In the genomic region with DNA sequence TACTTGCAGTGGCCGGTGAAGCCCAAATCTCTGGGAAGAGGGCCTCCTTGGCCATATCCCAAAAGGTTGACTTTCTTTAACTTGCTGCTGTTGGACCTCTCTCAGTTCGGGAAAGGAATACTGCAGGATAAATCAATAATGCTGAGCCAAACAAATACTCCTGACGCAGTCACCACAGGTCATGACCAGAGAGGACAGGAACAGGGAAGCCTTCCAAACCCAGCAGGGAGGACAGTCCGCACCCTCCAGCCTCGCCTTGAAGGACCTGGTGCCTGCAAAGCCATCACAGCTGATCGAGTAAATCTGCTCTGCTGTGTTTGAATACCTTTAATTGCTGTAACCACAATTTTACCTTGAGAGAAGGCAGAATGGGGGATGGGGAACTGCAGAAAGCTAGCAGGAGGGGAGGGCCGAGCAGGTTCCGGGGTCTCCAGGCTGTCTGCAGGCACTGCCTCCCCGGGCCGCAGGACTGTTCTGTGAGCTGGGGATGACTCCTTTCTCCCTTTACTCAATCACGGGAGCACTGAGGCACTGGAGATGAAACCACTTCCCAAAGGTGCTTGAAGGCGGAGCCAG, we compare ENCODE assay signal across 2 cellular contexts.
TF ChIP-seq lines count a peak whose summit lies in the region.

No MANE protein-coding gene starts in this region.

TF ChIP-seq in liver, 16 proteins besides CTCF, POLR2A, EP300 and RAD21 (continued from another document):
- TF ChIP-seq NR2F2 (IDR thresholded peaks at IDR 0.05) (peak; percentile 59), TAF1 (conservative IDR thresholded peaks at IDR 0.05) (peak; percentile 41), SP1 (IDR thresholded peaks at IDR 0.05) (peak; percentile 99), FOXA1 (IDR thresholded peaks at IDR 0.05) (peak; percentile 59), FOXA2 (IDR thresholded peaks at IDR 0.05) (no peak), GABPA (IDR thresholded peaks at IDR 0.05 in 1 of 2, conservative IDR thresholded peaks at IDR 0.05 in 1 of 2) (no peak), EGR1 (IDR thresholded peaks at IDR 0.05; ENCODE audit: low read depth in 2 of 2) (peak in 1 of 2 donors; percentile 43), RXRA (IDR thresholded peaks at IDR 0.05) (peak; percentile 98 to 99)
- TF ChIP-seq, protein P1, sequence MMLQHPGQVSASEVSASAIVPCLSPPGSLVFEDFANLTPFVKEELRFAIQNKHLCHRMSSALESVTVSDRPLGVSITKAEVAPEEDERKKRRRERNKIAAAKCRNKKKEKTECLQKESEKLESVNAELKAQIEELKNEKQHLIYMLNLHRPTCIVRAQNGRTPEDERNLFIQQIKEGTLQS (IDR thresholded peaks at IDR 0.05), result peak; percentile 68
- TF ChIP-seq, protein P2, sequence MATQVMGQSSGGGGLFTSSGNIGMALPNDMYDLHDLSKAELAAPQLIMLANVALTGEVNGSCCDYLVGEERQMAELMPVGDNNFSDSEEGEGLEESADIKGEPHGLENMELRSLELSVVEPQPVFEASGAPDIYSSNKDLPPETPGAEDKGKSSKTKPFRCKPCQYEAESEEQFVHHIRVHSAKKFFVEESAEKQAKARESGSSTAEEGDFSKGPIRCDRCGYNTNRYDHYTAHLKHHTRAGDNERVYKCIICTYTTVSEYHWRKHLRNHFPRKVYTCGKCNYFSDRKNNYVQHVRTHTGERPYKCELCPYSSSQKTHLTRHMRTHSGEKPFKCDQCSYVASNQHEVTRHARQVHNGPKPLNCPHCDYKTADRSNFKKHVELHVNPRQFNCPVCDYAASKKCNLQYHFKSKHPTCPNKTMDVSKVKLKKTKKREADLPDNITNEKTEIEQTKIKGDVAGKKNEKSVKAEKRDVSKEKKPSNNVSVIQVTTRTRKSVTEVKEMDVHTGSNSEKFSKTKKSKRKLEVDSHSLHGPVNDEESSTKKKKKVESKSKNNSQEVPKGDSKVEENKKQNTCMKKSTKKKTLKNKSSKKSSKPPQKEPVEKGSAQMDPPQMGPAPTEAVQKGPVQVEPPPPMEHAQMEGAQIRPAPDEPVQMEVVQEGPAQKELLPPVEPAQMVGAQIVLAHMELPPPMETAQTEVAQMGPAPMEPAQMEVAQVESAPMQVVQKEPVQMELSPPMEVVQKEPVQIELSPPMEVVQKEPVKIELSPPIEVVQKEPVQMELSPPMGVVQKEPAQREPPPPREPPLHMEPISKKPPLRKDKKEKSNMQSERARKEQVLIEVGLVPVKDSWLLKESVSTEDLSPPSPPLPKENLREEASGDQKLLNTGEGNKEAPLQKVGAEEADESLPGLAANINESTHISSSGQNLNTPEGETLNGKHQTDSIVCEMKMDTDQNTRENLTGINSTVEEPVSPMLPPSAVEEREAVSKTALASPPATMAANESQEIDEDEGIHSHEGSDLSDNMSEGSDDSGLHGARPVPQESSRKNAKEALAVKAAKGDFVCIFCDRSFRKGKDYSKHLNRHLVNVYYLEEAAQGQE (IDR thresholded peaks at IDR 0.05), result peak; percentile 88
- TF ChIP-seq, protein P3, sequence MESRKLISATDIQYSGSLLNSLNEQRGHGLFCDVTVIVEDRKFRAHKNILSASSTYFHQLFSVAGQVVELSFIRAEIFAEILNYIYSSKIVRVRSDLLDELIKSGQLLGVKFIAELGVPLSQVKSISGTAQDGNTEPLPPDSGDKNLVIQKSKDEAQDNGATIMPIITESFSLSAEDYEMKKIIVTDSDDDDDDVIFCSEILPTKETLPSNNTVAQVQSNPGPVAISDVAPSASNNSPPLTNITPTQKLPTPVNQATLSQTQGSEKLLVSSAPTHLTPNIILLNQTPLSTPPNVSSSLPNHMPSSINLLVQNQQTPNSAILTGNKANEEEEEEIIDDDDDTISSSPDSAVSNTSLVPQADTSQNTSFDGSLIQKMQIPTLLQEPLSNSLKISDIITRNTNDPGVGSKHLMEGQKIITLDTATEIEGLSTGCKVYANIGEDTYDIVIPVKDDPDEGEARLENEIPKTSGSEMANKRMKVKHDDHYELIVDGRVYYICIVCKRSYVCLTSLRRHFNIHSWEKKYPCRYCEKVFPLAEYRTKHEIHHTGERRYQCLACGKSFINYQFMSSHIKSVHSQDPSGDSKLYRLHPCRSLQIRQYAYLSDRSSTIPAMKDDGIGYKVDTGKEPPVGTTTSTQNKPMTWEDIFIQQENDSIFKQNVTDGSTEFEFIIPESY (IDR thresholded peaks at IDR 0.05), result peak; percentile 66
- TF ChIP-seq, protein P4, sequence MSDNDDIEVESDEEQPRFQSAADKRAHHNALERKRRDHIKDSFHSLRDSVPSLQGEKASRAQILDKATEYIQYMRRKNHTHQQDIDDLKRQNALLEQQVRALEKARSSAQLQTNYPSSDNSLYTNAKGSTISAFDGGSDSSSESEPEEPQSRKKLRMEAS (IDR thresholded peaks at IDR 0.05), result peak; percentile 63

TF ChIP-seq in HepG2, 621 proteins besides CTCF, POLR2A, EP300 and RAD21:
- TF ChIP-seq, protein P5, sequence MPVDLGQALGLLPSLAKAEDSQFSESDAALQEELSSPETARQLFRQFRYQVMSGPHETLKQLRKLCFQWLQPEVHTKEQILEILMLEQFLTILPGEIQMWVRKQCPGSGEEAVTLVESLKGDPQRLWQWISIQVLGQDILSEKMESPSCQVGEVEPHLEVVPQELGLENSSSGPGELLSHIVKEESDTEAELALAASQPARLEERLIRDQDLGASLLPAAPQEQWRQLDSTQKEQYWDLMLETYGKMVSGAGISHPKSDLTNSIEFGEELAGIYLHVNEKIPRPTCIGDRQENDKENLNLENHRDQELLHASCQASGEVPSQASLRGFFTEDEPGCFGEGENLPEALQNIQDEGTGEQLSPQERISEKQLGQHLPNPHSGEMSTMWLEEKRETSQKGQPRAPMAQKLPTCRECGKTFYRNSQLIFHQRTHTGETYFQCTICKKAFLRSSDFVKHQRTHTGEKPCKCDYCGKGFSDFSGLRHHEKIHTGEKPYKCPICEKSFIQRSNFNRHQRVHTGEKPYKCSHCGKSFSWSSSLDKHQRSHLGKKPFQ (CRISPR knock-in tag; IDR thresholded peaks at IDR 0.05; ENCODE audit: insufficient replicate concordance), result no peak
- TF ChIP-seq, protein P6, sequence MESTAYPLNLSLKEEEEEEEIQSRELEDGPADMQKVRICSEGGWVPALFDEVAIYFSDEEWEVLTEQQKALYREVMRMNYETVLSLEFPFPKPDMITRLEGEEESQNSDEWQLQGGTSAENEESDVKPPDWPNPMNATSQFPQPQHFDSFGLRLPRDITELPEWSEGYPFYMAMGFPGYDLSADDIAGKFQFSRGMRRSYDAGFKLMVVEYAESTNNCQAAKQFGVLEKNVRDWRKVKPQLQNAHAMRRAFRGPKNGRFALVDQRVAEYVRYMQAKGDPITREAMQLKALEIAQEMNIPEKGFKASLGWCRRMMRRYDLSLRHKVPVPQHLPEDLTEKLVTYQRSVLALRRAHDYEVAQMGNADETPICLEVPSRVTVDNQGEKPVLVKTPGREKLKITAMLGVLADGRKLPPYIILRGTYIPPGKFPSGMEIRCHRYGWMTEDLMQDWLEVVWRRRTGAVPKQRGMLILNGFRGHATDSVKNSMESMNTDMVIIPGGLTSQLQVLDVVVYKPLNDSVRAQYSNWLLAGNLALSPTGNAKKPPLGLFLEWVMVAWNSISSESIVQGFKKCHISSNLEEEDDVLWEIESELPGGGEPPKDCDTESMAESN (CRISPR knock-in tag; conservative IDR thresholded peaks at IDR 0.05), result no peak
- TF ChIP-seq XRCC5 (optimal IDR thresholded peaks at IDR 0.05; ENCODE audit: low read length), result no peak
- TF ChIP-seq ZNF598 (CRISPR knock-in tag; IDR thresholded peaks at IDR 0.05; ENCODE audit: borderline replicate concordance), result no peak
- TF ChIP-seq NRL (CRISPR knock-in tag; IDR thresholded peaks at IDR 0.05; ENCODE audit: borderline replicate concordance), result no peak
- no peak for TF ChIP-seq MIXL1 (CRISPR knock-in tag; IDR thresholded peaks at IDR 0.05)
- TF ChIP-seq NPAS2 (CRISPR knock-in tag; IDR thresholded peaks at IDR 0.05; ENCODE audit: borderline replicate concordance), result no peak
- TF ChIP-seq, protein P7, sequence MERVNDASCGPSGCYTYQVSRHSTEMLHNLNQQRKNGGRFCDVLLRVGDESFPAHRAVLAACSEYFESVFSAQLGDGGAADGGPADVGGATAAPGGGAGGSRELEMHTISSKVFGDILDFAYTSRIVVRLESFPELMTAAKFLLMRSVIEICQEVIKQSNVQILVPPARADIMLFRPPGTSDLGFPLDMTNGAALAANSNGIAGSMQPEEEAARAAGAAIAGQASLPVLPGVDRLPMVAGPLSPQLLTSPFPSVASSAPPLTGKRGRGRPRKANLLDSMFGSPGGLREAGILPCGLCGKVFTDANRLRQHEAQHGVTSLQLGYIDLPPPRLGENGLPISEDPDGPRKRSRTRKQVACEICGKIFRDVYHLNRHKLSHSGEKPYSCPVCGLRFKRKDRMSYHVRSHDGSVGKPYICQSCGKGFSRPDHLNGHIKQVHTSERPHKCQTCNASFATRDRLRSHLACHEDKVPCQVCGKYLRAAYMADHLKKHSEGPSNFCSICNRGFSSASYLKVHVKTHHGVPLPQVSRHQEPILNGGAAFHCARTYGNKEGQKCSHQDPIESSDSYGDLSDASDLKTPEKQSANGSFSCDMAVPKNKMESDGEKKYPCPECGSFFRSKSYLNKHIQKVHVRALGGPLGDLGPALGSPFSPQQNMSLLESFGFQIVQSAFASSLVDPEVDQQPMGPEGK (CRISPR knock-in tag; IDR thresholded peaks at IDR 0.05), result no peak
- TF ChIP-seq, protein P8, sequence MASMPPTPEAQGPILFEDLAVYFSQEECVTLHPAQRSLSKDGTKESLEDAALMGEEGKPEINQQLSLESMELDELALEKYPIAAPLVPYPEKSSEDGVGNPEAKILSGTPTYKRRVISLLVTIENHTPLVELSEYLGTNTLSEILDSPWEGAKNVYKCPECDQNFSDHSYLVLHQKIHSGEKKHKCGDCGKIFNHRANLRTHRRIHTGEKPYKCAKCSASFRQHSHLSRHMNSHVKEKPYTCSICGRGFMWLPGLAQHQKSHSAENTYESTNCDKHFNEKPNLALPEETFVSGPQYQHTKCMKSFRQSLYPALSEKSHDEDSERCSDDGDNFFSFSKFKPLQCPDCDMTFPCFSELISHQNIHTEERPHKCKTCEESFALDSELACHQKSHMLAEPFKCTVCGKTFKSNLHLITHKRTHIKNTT (CRISPR knock-in tag; IDR thresholded peaks at IDR 0.05), result no peak
- no peak for TF ChIP-seq ZNF253 (CRISPR knock-in tag; IDR thresholded peaks at IDR 0.05; ENCODE audit: borderline replicate concordance)
- TF ChIP-seq, protein P9, sequence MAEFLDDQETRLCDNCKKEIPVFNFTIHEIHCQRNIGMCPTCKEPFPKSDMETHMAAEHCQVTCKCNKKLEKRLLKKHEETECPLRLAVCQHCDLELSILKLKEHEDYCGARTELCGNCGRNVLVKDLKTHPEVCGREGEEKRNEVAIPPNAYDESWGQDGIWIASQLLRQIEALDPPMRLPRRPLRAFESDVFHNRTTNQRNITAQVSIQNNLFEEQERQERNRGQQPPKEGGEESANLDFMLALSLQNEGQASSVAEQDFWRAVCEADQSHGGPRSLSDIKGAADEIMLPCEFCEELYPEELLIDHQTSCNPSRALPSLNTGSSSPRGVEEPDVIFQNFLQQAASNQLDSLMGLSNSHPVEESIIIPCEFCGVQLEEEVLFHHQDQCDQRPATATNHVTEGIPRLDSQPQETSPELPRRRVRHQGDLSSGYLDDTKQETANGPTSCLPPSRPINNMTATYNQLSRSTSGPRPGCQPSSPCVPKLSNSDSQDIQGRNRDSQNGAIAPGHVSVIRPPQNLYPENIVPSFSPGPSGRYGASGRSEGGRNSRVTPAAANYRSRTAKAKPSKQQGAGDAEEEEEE (CRISPR knock-in tag; IDR thresholded peaks at IDR 0.05; ENCODE audit: borderline replicate concordance), result no peak
- no peak for TF ChIP-seq NCOR1 (IDR thresholded peaks at IDR 0.05; ENCODE audit: borderline replicate concordance, low read length)
- TF ChIP-seq, protein P10, sequence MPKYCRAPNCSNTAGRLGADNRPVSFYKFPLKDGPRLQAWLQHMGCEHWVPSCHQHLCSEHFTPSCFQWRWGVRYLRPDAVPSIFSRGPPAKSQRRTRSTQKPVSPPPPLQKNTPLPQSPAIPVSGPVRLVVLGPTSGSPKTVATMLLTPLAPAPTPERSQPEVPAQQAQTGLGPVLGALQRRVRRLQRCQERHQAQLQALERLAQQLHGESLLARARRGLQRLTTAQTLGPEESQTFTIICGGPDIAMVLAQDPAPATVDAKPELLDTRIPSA (CRISPR knock-in tag; IDR thresholded peaks at IDR 0.05; ENCODE audit: borderline replicate concordance), result no peak
- TF ChIP-seq HDAC1 (CRISPR knock-in tag; IDR thresholded peaks at IDR 0.05), result no peak
- no peak for TF ChIP-seq ZNF788 (CRISPR knock-in tag; IDR thresholded peaks at IDR 0.05; ENCODE audit: borderline replicate concordance)
- TF ChIP-seq ZSCAN20 (CRISPR knock-in tag; IDR thresholded peaks at IDR 0.05; ENCODE audit: borderline replicate concordance), result no peak
- TF ChIP-seq ZNF383 (CRISPR knock-in tag; IDR thresholded peaks at IDR 0.05; ENCODE audit: borderline replicate concordance), result no peak
- TF ChIP-seq ZSCAN29 (CRISPR knock-in tag; conservative IDR thresholded peaks at IDR 0.05), result no peak
- TF ChIP-seq, protein P11, sequence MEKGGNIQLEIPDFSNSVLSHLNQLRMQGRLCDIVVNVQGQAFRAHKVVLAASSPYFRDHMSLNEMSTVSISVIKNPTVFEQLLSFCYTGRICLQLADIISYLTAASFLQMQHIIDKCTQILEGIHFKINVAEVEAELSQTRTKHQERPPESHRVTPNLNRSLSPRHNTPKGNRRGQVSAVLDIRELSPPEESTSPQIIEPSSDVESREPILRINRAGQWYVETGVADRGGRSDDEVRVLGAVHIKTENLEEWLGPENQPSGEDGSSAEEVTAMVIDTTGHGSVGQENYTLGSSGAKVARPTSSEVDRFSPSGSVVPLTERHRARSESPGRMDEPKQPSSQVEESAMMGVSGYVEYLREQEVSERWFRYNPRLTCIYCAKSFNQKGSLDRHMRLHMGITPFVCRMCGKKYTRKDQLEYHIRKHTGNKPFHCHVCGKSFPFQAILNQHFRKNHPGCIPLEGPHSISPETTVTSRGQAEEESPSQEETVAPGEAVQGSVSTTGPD (CRISPR knock-in tag; IDR thresholded peaks at IDR 0.05), result no peak
